In genomic region chr11:104015649-104016415, GRCh38 we compare ENCODE assay signal across 1 cellular context.
TF ChIP-seq lines count a peak whose summit lies in the region.

No MANE protein-coding gene starts in this region.

TF ChIP-seq in GM12878, 131 proteins besides CTCF, POLR2A, EP300 and RAD21 (continued from another document):
- TF ChIP-seq USF2 (IDR thresholded peaks at IDR 0.05; ENCODE audit: borderline replicate concordance, low read depth, low read length) (no peak), MTA2 (IDR thresholded peaks at IDR 0.05; ENCODE audit: low read depth) (no peak), RAD51 (IDR thresholded peaks at IDR 0.05) (peak; percentile 24; the same call in 1 of the 2 replicates), BRCA1 (IDR thresholded peaks at IDR 0.05; ENCODE audit: low read depth, low read length) (no peak), RCOR1 (conservative IDR thresholded peaks at IDR 0.05; ENCODE audit: low read depth, low read length) (no peak), PAX8 (IDR thresholded peaks at IDR 0.05) (no peak), ZBTB33 (IDR thresholded peaks at IDR 0.05) (no peak), SMAD1 (IDR thresholded peaks at IDR 0.05; ENCODE audit: low read depth, partially characterized antibody) (no peak), CREM (IDR thresholded peaks at IDR 0.05; ENCODE audit: low read depth) (no peak), ZNF274 (IDR thresholded peaks at IDR 0.05; ENCODE audit: insufficient read depth, insufficient read length) (no peak), POLR2AphosphoS5 (IDR thresholded peaks at IDR 0.05; ENCODE audit: low read length) (no peak), NR2C2 (IDR thresholded peaks at IDR 0.05; ENCODE audit: borderline replicate concordance, control insufficient read depth, insufficient read length, low read depth) (no peak), SIX5 (IDR thresholded peaks at IDR 0.05; ENCODE audit: low read depth, low read length, severe bottlenecking) (no peak), CHD2 (IDR thresholded peaks at IDR 0.05; ENCODE audit: borderline replicate concordance, low read depth, low read length) (no peak), RB1 (IDR thresholded peaks at IDR 0.05; ENCODE audit: borderline replicate concordance) (no peak), NBN (IDR thresholded peaks at IDR 0.05) (no peak), SP1 (IDR thresholded peaks at IDR 0.05; ENCODE audit: low read depth, low read length) (no peak)
TF ChIP-seq in GM12878: peak in this region for 9.
